1 cellular context compared by ENCODE assay signal in the genomic region with DNA sequence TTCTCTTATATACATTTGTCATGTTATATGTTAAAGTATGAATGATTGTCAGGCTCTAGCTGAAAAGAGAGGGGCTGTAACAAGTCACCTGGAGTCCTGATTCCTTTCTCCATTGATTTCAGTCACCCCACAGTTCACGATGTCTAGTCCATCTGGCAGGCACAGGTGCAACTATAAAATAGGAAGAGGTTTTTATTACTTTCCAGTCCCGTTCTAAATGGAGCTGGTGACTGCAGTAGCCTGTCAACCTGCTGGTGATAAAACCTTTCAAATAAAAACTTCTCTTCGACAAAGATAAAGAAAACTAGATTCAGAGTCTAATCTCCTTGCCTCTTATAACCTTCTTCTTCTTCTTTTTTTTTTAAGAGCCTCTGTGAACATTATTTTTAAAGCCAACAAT.
TF ChIP-seq lines count a peak whose summit lies in the region.

No MANE protein-coding gene starts in this region.

TF ChIP-seq in GM23338, 12 proteins besides CTCF, POLR2A, EP300 and RAD21 (continued from another document):
- no peak for TF ChIP-seq EZH2phosphoT487 (IDR thresholded peaks at IDR 0.05; ENCODE audit: unreplicated experiment)
- no peak for TF ChIP-seq NANOG (IDR thresholded peaks at IDR 0.05; ENCODE audit: borderline replicate concordance)
- TF ChIP-seq STAT1 (IDR thresholded peaks at IDR 0.05; ENCODE audit: unreplicated experiment), result no peak
- TF ChIP-seq, protein P1, sequence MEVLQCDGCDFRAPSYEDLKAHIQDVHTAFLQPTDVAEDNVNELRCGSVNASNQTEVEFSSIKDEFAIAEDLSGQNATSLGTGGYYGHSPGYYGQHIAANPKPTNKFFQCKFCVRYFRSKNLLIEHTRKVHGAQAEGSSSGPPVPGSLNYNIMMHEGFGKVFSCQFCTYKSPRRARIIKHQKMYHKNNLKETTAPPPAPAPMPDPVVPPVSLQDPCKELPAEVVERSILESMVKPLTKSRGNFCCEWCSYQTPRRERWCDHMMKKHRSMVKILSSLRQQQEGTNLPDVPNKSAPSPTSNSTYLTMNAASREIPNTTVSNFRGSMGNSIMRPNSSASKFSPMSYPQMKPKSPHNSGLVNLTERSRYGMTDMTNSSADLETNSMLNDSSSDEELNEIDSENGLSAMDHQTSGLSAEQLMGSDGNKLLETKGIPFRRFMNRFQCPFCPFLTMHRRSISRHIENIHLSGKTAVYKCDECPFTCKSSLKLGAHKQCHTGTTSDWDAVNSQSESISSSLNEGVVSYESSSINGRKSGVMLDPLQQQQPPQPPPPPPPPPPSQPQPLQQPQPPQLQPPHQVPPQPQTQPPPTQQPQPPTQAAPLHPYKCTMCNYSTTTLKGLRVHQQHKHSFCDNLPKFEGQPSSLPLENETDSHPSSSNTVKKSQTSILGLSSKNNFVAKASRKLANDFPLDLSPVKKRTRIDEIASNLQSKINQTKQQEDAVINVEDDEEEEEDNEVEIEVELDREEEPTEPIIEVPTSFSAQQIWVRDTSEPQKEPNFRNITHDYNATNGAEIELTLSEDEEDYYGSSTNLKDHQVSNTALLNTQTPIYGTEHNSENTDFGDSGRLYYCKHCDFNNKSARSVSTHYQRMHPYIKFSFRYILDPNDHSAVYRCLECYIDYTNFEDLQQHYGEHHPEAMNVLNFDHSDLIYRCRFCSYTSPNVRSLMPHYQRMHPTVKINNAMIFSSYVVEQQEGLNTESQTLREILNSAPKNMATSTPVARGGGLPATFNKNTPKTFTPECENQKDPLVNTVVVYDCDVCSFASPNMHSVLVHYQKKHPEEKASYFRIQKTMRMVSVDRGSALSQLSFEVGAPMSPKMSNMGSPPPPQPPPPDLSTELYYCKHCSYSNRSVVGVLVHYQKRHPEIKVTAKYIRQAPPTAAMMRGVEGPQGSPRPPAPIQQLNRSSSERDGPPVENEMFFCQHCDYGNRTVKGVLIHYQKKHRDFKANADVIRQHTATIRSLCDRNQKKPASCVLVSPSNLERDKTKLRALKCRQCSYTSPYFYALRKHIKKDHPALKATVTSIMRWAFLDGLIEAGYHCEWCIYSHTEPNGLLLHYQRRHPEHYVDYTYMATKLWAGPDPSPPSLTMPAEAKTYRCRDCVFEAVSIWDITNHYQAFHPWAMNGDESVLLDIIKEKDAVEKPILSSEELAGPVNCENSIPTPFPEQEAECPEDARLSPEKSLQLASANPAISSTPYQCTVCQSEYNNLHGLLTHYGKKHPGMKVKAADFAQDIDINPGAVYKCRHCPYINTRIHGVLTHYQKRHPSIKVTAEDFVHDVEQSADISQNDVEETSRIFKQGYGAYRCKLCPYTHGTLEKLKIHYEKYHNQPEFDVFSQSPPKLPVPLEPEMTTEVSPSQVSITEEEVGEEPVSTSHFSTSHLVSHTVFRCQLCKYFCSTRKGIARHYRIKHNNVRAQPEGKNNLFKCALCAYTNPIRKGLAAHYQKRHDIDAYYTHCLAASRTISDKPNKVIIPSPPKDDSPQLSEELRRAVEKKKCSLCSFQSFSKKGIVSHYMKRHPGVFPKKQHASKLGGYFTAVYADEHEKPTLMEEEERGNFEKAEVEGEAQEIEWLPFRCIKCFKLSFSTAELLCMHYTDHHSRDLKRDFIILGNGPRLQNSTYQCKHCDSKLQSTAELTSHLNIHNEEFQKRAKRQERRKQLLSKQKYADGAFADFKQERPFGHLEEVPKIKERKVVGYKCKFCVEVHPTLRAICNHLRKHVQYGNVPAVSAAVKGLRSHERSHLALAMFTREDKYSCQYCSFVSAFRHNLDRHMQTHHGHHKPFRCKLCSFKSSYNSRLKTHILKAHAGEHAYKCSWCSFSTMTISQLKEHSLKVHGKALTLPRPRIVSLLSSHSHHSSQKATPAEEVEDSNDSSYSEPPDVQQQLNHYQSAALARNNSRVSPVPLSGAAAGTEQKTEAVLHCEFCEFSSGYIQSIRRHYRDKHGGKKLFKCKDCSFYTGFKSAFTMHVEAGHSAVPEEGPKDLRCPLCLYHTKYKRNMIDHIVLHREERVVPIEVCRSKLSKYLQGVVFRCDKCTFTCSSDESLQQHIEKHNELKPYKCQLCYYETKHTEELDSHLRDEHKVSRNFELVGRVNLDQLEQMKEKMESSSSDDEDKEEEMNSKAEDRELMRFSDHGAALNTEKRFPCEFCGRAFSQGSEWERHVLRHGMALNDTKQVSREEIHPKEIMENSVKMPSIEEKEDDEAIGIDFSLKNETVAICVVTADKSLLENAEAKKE (CRISPR knock-in tag; IDR thresholded peaks at IDR 0.05), result no peak
- TF ChIP-seq, protein P2, sequence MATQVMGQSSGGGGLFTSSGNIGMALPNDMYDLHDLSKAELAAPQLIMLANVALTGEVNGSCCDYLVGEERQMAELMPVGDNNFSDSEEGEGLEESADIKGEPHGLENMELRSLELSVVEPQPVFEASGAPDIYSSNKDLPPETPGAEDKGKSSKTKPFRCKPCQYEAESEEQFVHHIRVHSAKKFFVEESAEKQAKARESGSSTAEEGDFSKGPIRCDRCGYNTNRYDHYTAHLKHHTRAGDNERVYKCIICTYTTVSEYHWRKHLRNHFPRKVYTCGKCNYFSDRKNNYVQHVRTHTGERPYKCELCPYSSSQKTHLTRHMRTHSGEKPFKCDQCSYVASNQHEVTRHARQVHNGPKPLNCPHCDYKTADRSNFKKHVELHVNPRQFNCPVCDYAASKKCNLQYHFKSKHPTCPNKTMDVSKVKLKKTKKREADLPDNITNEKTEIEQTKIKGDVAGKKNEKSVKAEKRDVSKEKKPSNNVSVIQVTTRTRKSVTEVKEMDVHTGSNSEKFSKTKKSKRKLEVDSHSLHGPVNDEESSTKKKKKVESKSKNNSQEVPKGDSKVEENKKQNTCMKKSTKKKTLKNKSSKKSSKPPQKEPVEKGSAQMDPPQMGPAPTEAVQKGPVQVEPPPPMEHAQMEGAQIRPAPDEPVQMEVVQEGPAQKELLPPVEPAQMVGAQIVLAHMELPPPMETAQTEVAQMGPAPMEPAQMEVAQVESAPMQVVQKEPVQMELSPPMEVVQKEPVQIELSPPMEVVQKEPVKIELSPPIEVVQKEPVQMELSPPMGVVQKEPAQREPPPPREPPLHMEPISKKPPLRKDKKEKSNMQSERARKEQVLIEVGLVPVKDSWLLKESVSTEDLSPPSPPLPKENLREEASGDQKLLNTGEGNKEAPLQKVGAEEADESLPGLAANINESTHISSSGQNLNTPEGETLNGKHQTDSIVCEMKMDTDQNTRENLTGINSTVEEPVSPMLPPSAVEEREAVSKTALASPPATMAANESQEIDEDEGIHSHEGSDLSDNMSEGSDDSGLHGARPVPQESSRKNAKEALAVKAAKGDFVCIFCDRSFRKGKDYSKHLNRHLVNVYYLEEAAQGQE (IDR thresholded peaks at IDR 0.05; ENCODE audit: unreplicated experiment), result no peak
- TF ChIP-seq POLR2AphosphoS5 (IDR thresholded peaks at IDR 0.05; ENCODE audit: low read depth), result no peak
